ENCODE assay signal across 15 cellular contexts in the genomic region with DNA sequence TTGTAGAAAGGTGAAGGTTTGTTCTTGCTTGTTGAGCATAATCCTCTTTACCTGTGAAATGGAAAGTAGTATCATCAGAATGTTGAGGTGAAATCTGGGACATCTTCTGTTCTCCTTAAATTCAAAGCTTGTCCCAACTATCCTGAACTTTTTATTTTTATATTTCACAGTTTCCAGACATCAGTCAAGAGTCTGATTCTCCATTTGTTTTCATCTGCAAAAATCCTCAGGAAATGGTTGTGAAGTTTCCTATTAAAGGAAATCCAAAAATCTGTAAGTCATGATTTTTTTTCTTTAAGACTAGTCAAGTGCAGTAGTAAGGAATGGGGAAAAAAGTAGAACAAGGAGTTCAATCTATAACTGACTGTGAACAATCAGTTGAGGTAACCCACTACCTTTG. TPM values are rescaled to one million over a fixed set of nuclear protein-coding genes. Genes with fewer than 3 reads are reported as not detected.
DNase-seq lines count a peak whose midpoint lies in the region; ATAC-seq and TF ChIP-seq lines count a peak whose summit lies in the region.
"Had no signal": no experiment of that assay in that cellular context is flagged by ENCODE, and none has a peak within 500 bp of the region (broad histone marks: within the 10 kb centered on the region; RNA-seq: fewer than 3 reads in every experiment).

No MANE protein-coding gene starts in this region.

- peak overlapping the region; percentile 61 for H3K4me2 ChIP-seq in OCI-LY3 (ENCODE audit: low read length)
- H3K4me2 ChIP-seq in smooth muscle cell = peak overlapping the region; percentile 69

- DNase-seq in activated T-cell treated with anti-CD3 and anti-CD28 coated beads, Interleukin-2, amount 50 U/mL, for 4 hours = no peak
- no peak for DNase-seq in activated T-cell treated with anti-CD3 and anti-CD28 coated beads, Interleukin-2, amount 50 U/mL, for 1 hour
- DNase-seq in chondrocyte (ENCODE audit: low spot score) (no peak), smooth muscle cell (lab: John Stamatoyannopoulos, UW; ENCODE audit: unreplicated experiment) (no peak), NCI-H2196 treated with DMSO at 0.1 percent for 48 hours (lab: John Stamatoyannopoulos, UW; ENCODE audit: unreplicated experiment) (no peak), globus pallidus (ENCODE audit: low spot score) (no peak)
- DNase-seq: aorta, H9, KBM-7, lower lobe of right lung, NCI-H187, NCI-H69 had no signal

- no peak for ATAC-seq in activated T-cell treated with anti-CD3 and anti-CD28 coated beads, Interleukin-2, amount 50 U/mL, for 4 hours
- ATAC-seq in HG02885 (IDR thresholded peaks at IDR 0.05; ENCODE audit: poor library complexity, unreplicated experiment) = no peak

- H3K4me1 ChIP-seq in OCI-LY3 (ENCODE audit: low read length) = peaks cover 52% of the 10 kb centered on the region
- H3K4me1 ChIP-seq in smooth muscle cell (ENCODE audit: low read depth) = peaks cover 17% of the 10 kb centered on the region
- H3K4me1 ChIP-seq: lower lobe of right lung had no signal

- no peaks in the 10 kb centered on the region for H3K36me3 ChIP-seq in OCI-LY3 (replicated peaks; ENCODE audit: low read depth, low read length)
- H3K36me3 ChIP-seq in smooth muscle cell (ENCODE audit: low read depth) = no peaks in the 10 kb centered on the region

- TF ChIP-seq CTCF in OCI-LY3 (IDR thresholded peaks at IDR 0.05; ENCODE audit: low read depth, low read length) (no peak), chondrocyte (IDR thresholded peaks at IDR 0.05) (no peak), smooth muscle cell (IDR thresholded peaks at IDR 0.05; ENCODE audit: borderline replicate concordance, insufficient read depth, poor library complexity, severe bottlenecking) (no peak)

- H3K27me3 ChIP-seq in OCI-LY3 (ENCODE audit: low read depth, low read length) (no peaks in the 10 kb centered on the region), smooth muscle cell (ENCODE audit: low read depth) (no peaks in the 10 kb centered on the region)

- peaks cover 51% of the 10 kb centered on the region for H3K4me1 Mint-ChIP-seq in activated T-cell treated with anti-CD3 and anti-CD28 coated beads, Interleukin-2, amount 50 U/mL, for 4 hours (ENCODE audit: low read depth)
- peaks cover 24% of the 10 kb centered on the region for H3K4me1 Mint-ChIP-seq in chondrocyte (ENCODE audit: low read depth)
- H3K4me1 Mint-ChIP-seq: H9 had no signal

- peaks cover 23% of the 10 kb centered on the region for H3K36me3 Mint-ChIP-seq in activated T-cell treated with anti-CD3 and anti-CD28 coated beads, Interleukin-2, amount 50 U/mL, for 4 hours (ENCODE audit: insufficient read depth)
- H3K36me3 Mint-ChIP-seq in chondrocyte (ENCODE audit: low read depth) = peaks cover 12% of the 10 kb centered on the region

- H3K79me2 ChIP-seq in OCI-LY3 (ENCODE audit: low read length) (no peaks in the 10 kb centered on the region), smooth muscle cell (ENCODE audit: low read depth) (no peaks in the 10 kb centered on the region)

- H3K9ac ChIP-seq in OCI-LY3 (ENCODE audit: low read length) (no peak overlapping the region), smooth muscle cell (ENCODE audit: low read depth) (no peak overlapping the region)

- peak overlapping the region; percentile 76 for H3K27ac Mint-ChIP-seq in chondrocyte (ENCODE audit: unreplicated experiment)
- H3K27ac Mint-ChIP-seq: dendritic cell treated with granulocyte-macrophage colony-stimulating factor and Interleukin-4, amounts not matched to agents 40 ng/mL and 50 ng/mL, for 4 days had no signal

- H2AFZ ChIP-seq in OCI-LY3 (ENCODE audit: low read depth, low read length) = no peak overlapping the region
- no peak overlapping the region for H2AFZ ChIP-seq in smooth muscle cell (ENCODE audit: low read depth)

- 0 out of 2 replicates have a peak, but pooled peaks cover 3% of the 10 kb centered on the region for H4K20me1 ChIP-seq in OCI-LY3 (ENCODE audit: insufficient read depth, low read length)
- H4K20me1 ChIP-seq in smooth muscle cell (ENCODE audit: low read depth) = peaks cover 13% of the 10 kb centered on the region

- no peaks in the 10 kb centered on the region for H3F3A ChIP-seq in smooth muscle cell (ENCODE audit: low read depth)

- H3K4me3 Mint-ChIP-seq in activated T-cell treated with anti-CD3 and anti-CD28 coated beads, Interleukin-2, amount 50 U/mL, for 4 hours = peak overlapping the region; percentile 74
- H3K4me3 Mint-ChIP-seq in chondrocyte (ENCODE audit: unreplicated experiment) = no peak overlapping the region
- H3K4me3 Mint-ChIP-seq: dendritic cell treated with granulocyte-macrophage colony-stimulating factor and Interleukin-4, amounts not matched to agents 40 ng/mL and 50 ng/mL, for 4 days; H9 had no signal

- no peaks in the 10 kb centered on the region for H3K9me3 Mint-ChIP-seq in activated T-cell treated with anti-CD3 and anti-CD28 coated beads, Interleukin-2, amount 50 U/mL, for 4 hours
- no peaks in the 10 kb centered on the region for H3K9me3 Mint-ChIP-seq in chondrocyte (ENCODE audit: low read depth)
- H3K9me3 Mint-ChIP-seq: dendritic cell treated with granulocyte-macrophage colony-stimulating factor and Interleukin-4, amounts not matched to agents 40 ng/mL and 50 ng/mL, for 4 days; H9 had no signal

- H3K27ac ChIP-seq in OCI-LY3 (ENCODE audit: low read length) (0 out of 2 replicates have a peak overlapping the region, but pooled peaks have one; percentile 59), smooth muscle cell (ENCODE audit: low read depth) (peak overlapping the region; percentile 82)
- H3K27ac ChIP-seq: lower lobe of right lung had no signal

- H3K9me3 ChIP-seq in OCI-LY3 (ENCODE audit: insufficient read depth, low read length) (no peaks in the 10 kb centered on the region), smooth muscle cell (replicated peaks; ENCODE audit: low read depth) (no peaks in the 10 kb centered on the region)
- H3K9me3 ChIP-seq: lower lobe of right lung had no signal

- H3K27me3 Mint-ChIP-seq in activated T-cell treated with anti-CD3 and anti-CD28 coated beads, Interleukin-2, amount 50 U/mL, for 4 hours (ENCODE audit: low read depth) = no peaks in the 10 kb centered on the region
- H3K27me3 Mint-ChIP-seq in chondrocyte (ENCODE audit: low read depth) = no peaks in the 10 kb centered on the region
- H3K27me3 Mint-ChIP-seq: dendritic cell treated with granulocyte-macrophage colony-stimulating factor and Interleukin-4, amounts not matched to agents 40 ng/mL and 50 ng/mL, for 4 days had no signal

- peak overlapping the region; percentile 40; the same call in 1 of the 2 replicates for H3K4me3 ChIP-seq in OCI-LY3 (ENCODE audit: low read length)
- no peak overlapping the region for H3K4me3 ChIP-seq in smooth muscle cell
- H3K4me3 ChIP-seq: lower lobe of right lung had no signal

RNA-seq across cellular contexts. Expression of a gene that starts 15.5 kb away (rescaled TPM):
- 10 to 100 TPM; 26.9 to 34.1 (median 28.3) TPM for total RNA-seq in activated T-cell treated with anti-CD3 and anti-CD28 coated beads, Interleukin-2, amount 50 U/mL, for 4 hours
- total RNA-seq in chondrocyte = 24.1 to 27.2 TPM (median 24.2 TPM) in 3 replicates
- total RNA-seq in smooth muscle cell = 15.6 and 15.9 TPM in 2 replicates
- polyA plus RNA-seq in smooth muscle cell = 9.9 and 10.7 TPM in 2 replicates

RNA-seq across cellular contexts. Expression of a gene that starts 57.2 kb away (rescaled TPM):
- 10 to 100 TPM; 14.1 to 25.1 (median 20.1) TPM for total RNA-seq in activated T-cell treated with anti-CD3 and anti-CD28 coated beads, Interleukin-2, amount 50 U/mL, for 4 hours
- total RNA-seq in chondrocyte (24.7 to 28.8 TPM (median 24.7 TPM) in 3 replicates), smooth muscle cell (10.8 and 15.0 TPM in 2 replicates)
- polyA plus RNA-seq in smooth muscle cell = 22.4 and 39.0 TPM in 2 replicates
